In genomic region chr13:93529961-93530360, GRCh38 we compare ENCODE assay signal across 30 cellular contexts.
DNase-seq lines count a peak whose midpoint lies in the region; ATAC-seq, FAIRE-seq and TF ChIP-seq lines count a peak whose summit lies in the region.
"Had no signal": no experiment of that assay in that cellular context is flagged by ENCODE, and none has a peak within 500 bp of the region (broad histone marks: within the 10 kb centered on the region; RNA-seq: fewer than 3 reads in every experiment).

No MANE protein-coding gene starts in this region.

- H3K36me3 ChIP-seq in GM23248 (ENCODE audit: low read depth) (no peaks in the 10 kb centered on the region), gastrocnemius medialis (no peaks in the 10 kb centered on the region)
- H3K36me3 ChIP-seq: BE2C, SJCRH30, thoracic aorta had no signal

- ATAC-seq in gastrocnemius medialis: peak; percentile 94 to 97
- ATAC-seq in activated T-helper 17 cell treated with anti-CD3 and anti-CD28 coated beads, Interleukin-2, amount 50 U/mL, for 72 hours (replicated peaks): no peak
- ATAC-seq: CD8-positive, alpha-beta T cell; GM12878; mucosa of descending colon; natural killer cell treated with Interleukin-12 subunit alpha and Interleukin-12 subunit beta and Interleukin-15 and Interleukin-18, amount 100 ng/mL, for 72 hours; WTC11 had no signal

- H3K79me2 ChIP-seq in GM23248 (ENCODE audit: insufficient read depth): no peaks in the 10 kb centered on the region

- H3K27ac Mint-ChIP-seq in activated T-helper 17 cell treated with anti-CD3 and anti-CD28 coated beads, Interleukin-2, amount 50 U/mL, for 72 hours: no peak overlapping the region
- H3K27ac Mint-ChIP-seq: activated CD4-positive, alpha-beta T cell treated with anti-CD3 and anti-CD28 coated beads, Interleukin-2, amount 10 ng/mL, durations not matched to agents 7 days and 5 days; CD8-positive, alpha-beta T cell; dendritic cell treated with granulocyte-macrophage colony-stimulating factor and Interleukin-4, amounts not matched to agents 40 ng/mL and 50 ng/mL, for 4 days; H9; natural killer cell treated with Interleukin-12 subunit alpha and Interleukin-12 subunit beta and Interleukin-15 and Interleukin-18, amount 100 ng/mL, for 72 hours; stimulated activated naive CD8-positive, alpha-beta T cell treated with anti-CD3 and anti-CD28 coated beads, Interleukin-15, Interleukin-2, amounts not matched to agents 100 ng/mL and 50 ng/mL, for 24 hours; WTC11 had no signal

- no peaks in the 10 kb centered on the region for H3K9me3 ChIP-seq in GM23248 (ENCODE audit: low read depth)
- no peaks in the 10 kb centered on the region for H3K9me3 ChIP-seq in gastrocnemius medialis
- H3K9me3 ChIP-seq: BE2C, mucosa of descending colon, SJCRH30, thoracic aorta had no signal

- 70 to 75% methylated on average over 2 of the region's 2 CpGs for WGBS in GM23248 (ENCODE audit: low coverage in 1 of 2, low lambda C conversion rate in 2 of 2, missing lambda C conversion rate in 2 of 2), 2 experiments

- H3K27ac ChIP-seq in GM23248 (no peak overlapping the region), gastrocnemius medialis (peak overlapping the region in 1 of 4 donors; percentile 50)
- H3K27ac ChIP-seq: hepatocyte, SJCRH30, thoracic aorta had no signal

- no peak for TF ChIP-seq POLR2A in gastrocnemius medialis (IDR thresholded peaks at IDR 0.05)

- TF ChIP-seq CTCF in fibroblast of pulmonary artery (IDR thresholded peaks at IDR 0.05; ENCODE audit: low read length, missing control alignments) (no peak), gastrocnemius medialis (IDR thresholded peaks at IDR 0.05 in 4 of 5, conservative IDR thresholded peaks at IDR 0.05 in 1 of 5) (no peak)

- no peak overlapping the region for H3K9ac ChIP-seq in GM23248

- 0 out of 2 replicates have a peak, but pooled peaks cover 6% of the 10 kb centered on the region for H3F3A ChIP-seq in GM23248 (ENCODE audit: insufficient read depth)

- no peaks in the 10 kb centered on the region for H3K27me3 ChIP-seq in GM23248 (replicated peaks; ENCODE audit: insufficient read depth)
- H3K27me3 ChIP-seq in gastrocnemius medialis: no peaks in the 10 kb centered on the region
- H3K27me3 ChIP-seq: BE2C, hepatocyte, SJCRH30 had no signal

- no peaks in the 10 kb centered on the region for H3K36me3 Mint-ChIP-seq in activated T-helper 17 cell treated with anti-CD3 and anti-CD28 coated beads, Interleukin-2, amount 50 U/mL, for 72 hours (ENCODE audit: low read depth)
- H3K36me3 Mint-ChIP-seq: CD8-positive, alpha-beta T cell; natural killer cell treated with Interleukin-12 subunit alpha and Interleukin-12 subunit beta and Interleukin-15 and Interleukin-18, amount 100 ng/mL, for 72 hours; WTC11 had no signal

- DNase-seq in GM23248 (peak; percentile 28), SKM-1 (lab: John Stamatoyannopoulos, UW; ENCODE audit: unreplicated experiment) (peak; percentile 52), fibroblast of pulmonary artery (ENCODE audit: low read depth) (peak; percentile 3), gastrocnemius medialis (no peak), RKO (ENCODE audit: low spot score) (no peak), HTR-8/SVneo (ENCODE audit: insufficient read length, low spot score) (no peak)
- DNase-seq: activated CD4-positive, alpha-beta T cell treated with anti-CD3 and anti-CD28 coated beads, Interleukin-2, amount 10 ng/mL, durations not matched to agents 7 days and 5 days; activated T-cell treated with anti-CD3 and anti-CD28 coated beads, Interleukin-2, amount 50 U/mL, for 48 hours; BE2C; CD8-positive, alpha-beta T cell; central memory CD4-positive, alpha-beta T cell; H9; Karpas-422; mucosa of descending colon; NCI-H82; SJCRH30; stimulated activated CD4-positive, alpha-beta T cell treated with anti-CD3 and anti-CD28 coated beads, Interleukin-2, amount 100 ng/mL, for 24 hours; stimulated activated CD8-positive, alpha-beta memory T cell treated with anti-CD3 and anti-CD28 coated beads, Interleukin-4, amount 100 ng/mL, for 48 hours; T1000 had no signal

- no peaks in the 10 kb centered on the region for H3K9me3 Mint-ChIP-seq in activated T-helper 17 cell treated with anti-CD3 and anti-CD28 coated beads, Interleukin-2, amount 50 U/mL, for 72 hours
- H3K9me3 Mint-ChIP-seq: activated CD4-positive, alpha-beta T cell treated with anti-CD3 and anti-CD28 coated beads, Interleukin-2, amount 10 ng/mL, durations not matched to agents 7 days and 5 days; CD8-positive, alpha-beta T cell; dendritic cell treated with granulocyte-macrophage colony-stimulating factor and Interleukin-4, amounts not matched to agents 40 ng/mL and 50 ng/mL, for 4 days; H9; natural killer cell treated with Interleukin-12 subunit alpha and Interleukin-12 subunit beta and Interleukin-15 and Interleukin-18, amount 100 ng/mL, for 72 hours; stimulated activated naive CD8-positive, alpha-beta T cell treated with anti-CD3 and anti-CD28 coated beads, Interleukin-15, Interleukin-2, amounts not matched to agents 100 ng/mL and 50 ng/mL, for 24 hours had no signal

- no peaks in the 10 kb centered on the region for H3K4me1 Mint-ChIP-seq in activated T-helper 17 cell treated with anti-CD3 and anti-CD28 coated beads, Interleukin-2, amount 50 U/mL, for 72 hours
- H3K4me1 Mint-ChIP-seq: activated CD4-positive, alpha-beta T cell treated with anti-CD3 and anti-CD28 coated beads, Interleukin-2, amount 10 ng/mL, durations not matched to agents 7 days and 5 days had no signal

- no peak overlapping the region for H3K4me2 ChIP-seq in GM23248 (ENCODE audit: unreplicated experiment)
- H3K4me2 ChIP-seq: hepatocyte had no signal

- peaks cover 3% of the 10 kb centered on the region for H3K27me3 Mint-ChIP-seq in activated T-helper 17 cell treated with anti-CD3 and anti-CD28 coated beads, Interleukin-2, amount 50 U/mL, for 72 hours
- H3K27me3 Mint-ChIP-seq: activated CD4-positive, alpha-beta T cell treated with anti-CD3 and anti-CD28 coated beads, Interleukin-2, amount 10 ng/mL, durations not matched to agents 7 days and 5 days; dendritic cell treated with granulocyte-macrophage colony-stimulating factor and Interleukin-4, amounts not matched to agents 40 ng/mL and 50 ng/mL, for 4 days; natural killer cell treated with Interleukin-12 subunit alpha and Interleukin-12 subunit beta and Interleukin-15 and Interleukin-18, amount 100 ng/mL, for 72 hours; stimulated activated naive CD8-positive, alpha-beta T cell treated with anti-CD3 and anti-CD28 coated beads, Interleukin-15, Interleukin-2, amounts not matched to agents 100 ng/mL and 50 ng/mL, for 24 hours had no signal

- no peak overlapping the region for H2AFZ ChIP-seq in GM23248
- H2AFZ ChIP-seq: hepatocyte had no signal

- FAIRE-seq in HTR-8/SVneo (lab: Jason Lieb, UNC): no peak
- FAIRE-seq: astrocyte, GM12878, RCC 7860, urothelium cell line had no signal

- H3K4me3 ChIP-seq in GM23248: no peak overlapping the region
- no peak overlapping the region for H3K4me3 ChIP-seq in fibroblast of pulmonary artery (replicated peaks; ENCODE audit: low read depth, low read length)
- H3K4me3 ChIP-seq in gastrocnemius medialis: no peak overlapping the region
- H3K4me3 ChIP-seq: GM12878, hepatocyte, mucosa of descending colon, SJCRH30, thoracic aorta had no signal

- H4K20me1 ChIP-seq in GM23248 (ENCODE audit: insufficient read depth): no peaks in the 10 kb centered on the region

- intact Hi-C loops in gastrocnemius medialis (cut with DNase I; ENCODE audit: low total_unique reads): no loop called here

- in situ Hi-C loops in GM23248 (cut with MboI) (no loop called here), gastrocnemius medialis (cut with MboI; ENCODE audit: low sequenced_read_pairs in 4 of 4) (no loop called here)

- no peaks in the 10 kb centered on the region for H3K9me2 ChIP-seq in GM23248 (ENCODE audit: insufficient read depth)

- peaks cover 15% of the 10 kb centered on the region for H3K4me1 ChIP-seq in GM23248 (ENCODE audit: insufficient read depth)
- H3K4me1 ChIP-seq in gastrocnemius medialis: peaks cover 5 to 11% of the 10 kb centered on the region in 2 donors
- H3K4me1 ChIP-seq: SJCRH30 had no signal

- H3K4me3 Mint-ChIP-seq in activated T-helper 17 cell treated with anti-CD3 and anti-CD28 coated beads, Interleukin-2, amount 50 U/mL, for 72 hours: no peak overlapping the region
- H3K4me3 Mint-ChIP-seq: activated CD4-positive, alpha-beta T cell treated with anti-CD3 and anti-CD28 coated beads, Interleukin-2, amount 10 ng/mL, durations not matched to agents 7 days and 5 days; CD8-positive, alpha-beta T cell; dendritic cell treated with granulocyte-macrophage colony-stimulating factor and Interleukin-4, amounts not matched to agents 40 ng/mL and 50 ng/mL, for 4 days; H9; natural killer cell treated with Interleukin-12 subunit alpha and Interleukin-12 subunit beta and Interleukin-15 and Interleukin-18, amount 100 ng/mL, for 72 hours; stimulated activated naive CD8-positive, alpha-beta T cell treated with anti-CD3 and anti-CD28 coated beads, Interleukin-15, Interleukin-2, amounts not matched to agents 100 ng/mL and 50 ng/mL, for 24 hours; WTC11 had no signal

Comparison
In these comparisons a context has a peak if more than half of its experiments do, and no peak if none do; other contexts are left out.
1. DNase-seq: peak in GM23248 (single experiment), SKM-1 (single experiment) and fibroblast of pulmonary artery (single experiment); none in gastrocnemius medialis (0 of 2), RKO (single experiment) and HTR-8/SVneo (single experiment).